ENCODE assay signal across 8 cellular contexts in genomic region chr20:37903317-37904007, GRCh38. TPM values are rescaled to one million over a fixed set of nuclear protein-coding genes. Genes with fewer than 3 reads are reported as not detected.
DNase-seq lines count a peak whose midpoint lies in the region; ATAC-seq, FAIRE-seq and TF ChIP-seq lines count a peak whose summit lies in the region.

No MANE protein-coding gene starts in this region.

- intact Hi-C loops in GM12878 (cut with micrococcal nuclease; ENCODE audit: unreplicated experiment) = loop anchor here (2.0 to 10.0 kb wide), 3 partner anchors 19 to 249 kb away; no protein-coding TSS in a partner anchor

- H3K4me2 ChIP-seq in A549 (peak overlapping the region; percentile 73), GM12878 (ENCODE audit: control insufficient read depth, insufficient read depth) (peak overlapping the region; percentile 79)

- FAIRE-seq in A549 (lab: Jason Lieb, UNC) = no peak
- peak; percentile 67 for FAIRE-seq in GM12892 (lab: Jason Lieb, UNC)
- no peak for FAIRE-seq in GM12878 (lab: Jason Lieb, UNC)

- H3K27me3 ChIP-seq in GM12878 (replicated peaks in 1 of 2; ENCODE audit: control insufficient read depth in 2 of 2, insufficient read depth in 2 of 2, low read length in 1 of 2) = peaks cover 1 to 4% of the 10 kb centered on the region in 2 experiments; a peak in 1 of 4 replicates

- H3K4me1 Mint-ChIP-seq in memory B cell = peaks cover 17% of the 10 kb centered on the region

- 0 out of 2 replicates have a peak overlapping the region, but pooled peaks have one; percentile 19 for H2AFZ ChIP-seq in GM12878 (ENCODE audit: control insufficient read depth, low read depth, low read length)

- POLR2A ChIA-PET in A549 (lab: Yijun Ruan, JAX) = no interaction called here
- POLR2A ChIA-PET in GM12878 (lab: Charles Lee) = no interaction called here

- no peaks in the 10 kb centered on the region for H3K36me3 ChIP-seq in GM12878 (ENCODE audit: control insufficient read depth in 2 of 2, insufficient read depth in 2 of 2, low read length in 1 of 2)

- RAD21 ChIA-PET in GM12878 (lab: Charles Lee; ENCODE audit: unreplicated experiment) = no interaction called here

- TF ChIP-seq RAD21 in A549 (conservative IDR thresholded peaks at IDR 0.05 in 1 of 2, IDR thresholded peaks at IDR 0.05 in 1 of 2) (0 out of 5 replicates have a peak, but pooled peaks of 1 of the 2 experiments have one; percentile 4), GM12878 (IDR thresholded peaks at IDR 0.05; ENCODE audit: insufficient read depth, low read depth, low read length) (no peak)

- H3K27ac ChIP-seq in A549 (peak overlapping the region; percentile 85 to 91), GM12878 (ENCODE audit: control insufficient read depth, insufficient read depth) (no peak overlapping the region)

- no peaks in the 10 kb centered on the region for H3K9me3 ChIP-seq in A549
- no peaks in the 10 kb centered on the region for H3K9me3 ChIP-seq in GM12878 (replicated peaks; ENCODE audit: control insufficient read depth, insufficient read depth, low read length)

- in situ Hi-C loops in GM12878 (cut with MboI) = no loop called here

- DNase-seq in A549 (ENCODE audit: low read depth in 1 of 2, low spot score in 1 of 2) (peak; percentile 21 to 41), GM12892 (ENCODE audit: insufficient read length) (no peak), GM12878 (ENCODE audit: low read depth, low spot score) (no peak), memory B cell (ENCODE audit: low spot score in 2 of 2) (no peak), CD1c-positive myeloid dendritic cell (ENCODE audit: extremely low spot score) (no peak), C1 segment of cervical spinal cord (lab: John Stamatoyannopoulos, UW) (no peak)

- TF ChIP-seq CTCF in A549 (IDR thresholded peaks at IDR 0.05) (peak; percentile 71), GM12878 (IDR thresholded peaks at IDR 0.05 in 2 of 3, conservative IDR thresholded peaks at IDR 0.05 in 1 of 3; ENCODE audit: control insufficient read depth in 2 of 3, extremely low read depth in 1 of 3, insufficient read depth in 1 of 3, low read depth in 3 of 3, low read length in 3 of 3) (peak; percentile 11 to 33 (median 16); a peak in 2 of 6 replicates)

- SMC1A ChIA-PET in GM12878 (lab: Charles Lee; ENCODE audit: uncharacterized antibody, unreplicated experiment) = no interaction called here

- no TSS peak for BruUV-seq in GM12878 (replicated peaks; lab: Mats Ljungman, UMichigan)

- no peaks in the 10 kb centered on the region for H3K9me3 Mint-ChIP-seq in memory B cell

- H3K4me1 ChIP-seq in A549 (peaks cover 32% of the 10 kb centered on the region), GM12878 (ENCODE audit: control insufficient read depth, insufficient read depth, low read length) (no peaks in the 10 kb centered on the region; the same call in 1 of the 2 replicates)

- TF ChIP-seq POLR2A in A549 (IDR thresholded peaks at IDR 0.05; ENCODE audit: low read length) (no peak), GM12892 (IDR thresholded peaks at IDR 0.05; ENCODE audit: low read depth, low read length) (no peak), GM12878 (IDR thresholded peaks at IDR 0.05; ENCODE audit: low read depth, low read length) (no peak)

- ATAC-seq in A549 (peak in 1 of 2 experiments; percentile 7; a peak in 2 of 6 replicates), GM12878 (no peak), memory B cell (ENCODE audit: low read depth) (peak; percentile 27), HG03280 (IDR thresholded peaks at IDR 0.05; ENCODE audit: unreplicated experiment) (no peak), HG03095 (IDR thresholded peaks at IDR 0.05; ENCODE audit: unreplicated experiment) (no peak)

- CTCF ChIA-PET in A549 (lab: Yijun Ruan, JAX) (interaction anchor here (0.5 to 1.9 kb wide), 19 partner anchors 9 to 414 kb away, joined by 3 to 7 read pairs (median 4); no protein-coding TSS in a partner anchor), GM12878 (lab: Yijun Ruan, JAX) (no interaction called here)

- H3K27ac Mint-ChIP-seq in memory B cell = no peak overlapping the region

- peaks cover 20% of the 10 kb centered on the region for H3K27me3 Mint-ChIP-seq in memory B cell

- 38% methylated on average over 39 of the region's 67 CpGs for WGBS in A549 (ENCODE audit: missing lambda C conversion rate)
- WGBS in GM12878 (ENCODE audit: insufficient coverage, insufficient replicate concordance, low lambda C conversion rate, missing lambda C conversion rate) = 41% methylated on average over 42 of the region's 67 CpGs

- no peaks in the 10 kb centered on the region for H3K79me2 ChIP-seq in GM12878 (ENCODE audit: control insufficient read depth, insufficient read depth, low read length)

- H3K4me3 ChIP-seq in A549 = peak overlapping the region; percentile 82
- peak overlapping the region; percentile 27; the same call in 1 of the 2 replicates for H3K4me3 ChIP-seq in GM12878

- H4K20me1 ChIP-seq in GM12878 (ENCODE audit: control insufficient read depth, insufficient read depth) = no peaks in the 10 kb centered on the region

- TF ChIP-seq EP300 in A549 (IDR thresholded peaks at IDR 0.05) (no peak), GM12878 (IDR thresholded peaks at IDR 0.05; ENCODE audit: borderline replicate concordance in 1 of 2, control insufficient read depth in 1 of 2, low read depth in 2 of 2, low read length in 2 of 2) (no peak)

- H3K4me3 Mint-ChIP-seq in memory B cell = peak overlapping the region; percentile 91

- no peak overlapping the region; the same call in 1 of the 2 replicates for H3K9ac ChIP-seq in GM12878 (ENCODE audit: control insufficient read depth, insufficient read depth, low read length)

- H3K36me3 Mint-ChIP-seq in memory B cell = peaks cover 5% of the 10 kb centered on the region

TF ChIP-seq in A549, 52 proteins besides CTCF, POLR2A, EP300 and RAD21:
- TF ChIP-seq SMC3 (IDR thresholded peaks at IDR 0.05) = peak; percentile 47; the same call in 1 of the 3 replicates
- no peak for TF ChIP-seq ZSCAN20 (CRISPR knock-in tag; IDR thresholded peaks at IDR 0.05)
TF ChIP-seq in A549: peak in this region for 1.

TF ChIP-seq in GM12878, 131 proteins besides CTCF, POLR2A, EP300 and RAD21 (continues in another document):
- TF ChIP-seq FOS (IDR thresholded peaks at IDR 0.05; ENCODE audit: borderline replicate concordance, extremely low read depth, insufficient read length) (no peak), ZNF384 (IDR thresholded peaks at IDR 0.05; ENCODE audit: borderline replicate concordance, low read depth, low read length) (no peak), ZSCAN29 (IDR thresholded peaks at IDR 0.05) (no peak), MEF2B (IDR thresholded peaks at IDR 0.05; ENCODE audit: partially characterized antibody, poor library complexity, severe bottlenecking) (no peak), GATAD2B (conservative IDR thresholded peaks at IDR 0.05; ENCODE audit: low read depth) (no peak), RUNX3 (IDR thresholded peaks at IDR 0.05; ENCODE audit: low read length) (no peak), MXI1 (IDR thresholded peaks at IDR 0.05; ENCODE audit: low read depth, low read length) (no peak), HDAC2 (IDR thresholded peaks at IDR 0.05) (no peak), YY1 (IDR thresholded peaks at IDR 0.05; ENCODE audit: low read depth, low read length) (no peak), ZNF207 (IDR thresholded peaks at IDR 0.05; ENCODE audit: borderline replicate concordance) (no peak), CHD2 (IDR thresholded peaks at IDR 0.05; ENCODE audit: borderline replicate concordance, low read depth, low read length) (no peak)

RNA-seq across cellular contexts. Expression of gene VSTM2L, which starts 0.5 kb away (rescaled TPM):
- polyA plus RNA-seq in A549 (2011; rRNA removed) (1.9 and 2.0 TPM in 2 replicates), A549 (2017; fragmentation: RNase III; extraction: RNeasy Plus Mini Kit Qiagen cat#74134 plus additional on column Dnase treatment) (3.7 to 7.4 TPM (median 5.8 TPM) in 3 replicates), GM12878 (2011; rRNA removed) (not detected in 2 replicates), GM12878 (2014; fragmentation: Illumina TruSeq; extraction: Trizol) (0.35 TPM in 1 of 2 replicates, not detected in the other), GM12878 (2014; fragmentation: Nextera tagmentation; extraction: Ambion mirVana) (under 1 TPM in 1 of 2 experiments, not detected in 1; 0.05 TPM), GM12878 (2014; rRNA removed) (0.67 and 0.90 TPM in 2 replicates), GM12878 (2016; fragmentation: Nextera tagmentation; extraction: Ambion mirVana) (under 1 TPM; 0.36 to 1.00 TPM)
- polyA plus RNA-seq in A549 (2012; cell fraction: cytosol; rRNA removed) = 2.6 and 3.7 TPM in 2 replicates
- 4.1 and 5.2 TPM in 2 replicates for polyA plus RNA-seq in A549 (2012; cell fraction: nucleus; rRNA removed)
- polyA minus RNA-seq in A549 (2011; rRNA and poly(A)+ RNA removed) = 0.92 and 1.3 TPM in 2 replicates
- polyA plus RNA-seq in GM12892 (2012; ENCODE audit: missing spikeins) = 0.30 TPM
- not detected in 2 replicates for total RNA-seq in GM12878 (2013; cell fraction: nucleolus; rRNA removed)
- total RNA-seq in GM12878 (2014; rRNA removed) (0.65 and 1.3 TPM in 2 replicates), GM12878 (2014; rRNA removed; fragmentation: Illumina TruSeq; extraction: Trizol) (0.22 and 0.23 TPM in 2 replicates), GM12878 (2021) (1.3 and 1.5 TPM in 2 replicates)
- not detected for polyA plus RNA-seq in GM12878 (2011; ENCODE audit: low read depth)
- not detected in 2 replicates for polyA plus RNA-seq in GM12878 (2011; cell fraction: cytosol; rRNA removed)
- not detected in 2 replicates for polyA plus RNA-seq in GM12878 (2011; cell fraction: nucleus; rRNA removed)
- 0.08 and 0.15 TPM in 2 replicates for polyA plus RNA-seq in GM12878 (2012)
- polyA minus RNA-seq in GM12878 (2011; rRNA and poly(A)+ RNA removed) = not detected in 2 replicates
- not detected in 2 replicates for polyA minus RNA-seq in GM12878 (2011; cell fraction: cytosol; rRNA and poly(A)+ RNA removed)
- polyA minus RNA-seq in GM12878 (2011; cell fraction: nucleus; rRNA and poly(A)+ RNA removed) = not detected in 2 replicates

Comparison
In these comparisons a context has a peak if more than half of its experiments do, and no peak if none do; other contexts are left out.
1. DNase-seq: peak in A549 (2 of 2); none in GM12892 (single experiment), GM12878 (single experiment), memory B cell (0 of 2), CD1c-positive myeloid dendritic cell (single experiment) and C1 segment of cervical spinal cord (0 of 14).
2. Of the 24 proteins assayed by ChIP-seq in both GM12878 and A549: peak only in GM12878: none; only in A549: SMC3; in both: CTCF; in neither: 21; mixed calls (peak in some experiments, not most) for 1.